ENCODE assay signal across 19 cellular contexts in the genomic region with DNA sequence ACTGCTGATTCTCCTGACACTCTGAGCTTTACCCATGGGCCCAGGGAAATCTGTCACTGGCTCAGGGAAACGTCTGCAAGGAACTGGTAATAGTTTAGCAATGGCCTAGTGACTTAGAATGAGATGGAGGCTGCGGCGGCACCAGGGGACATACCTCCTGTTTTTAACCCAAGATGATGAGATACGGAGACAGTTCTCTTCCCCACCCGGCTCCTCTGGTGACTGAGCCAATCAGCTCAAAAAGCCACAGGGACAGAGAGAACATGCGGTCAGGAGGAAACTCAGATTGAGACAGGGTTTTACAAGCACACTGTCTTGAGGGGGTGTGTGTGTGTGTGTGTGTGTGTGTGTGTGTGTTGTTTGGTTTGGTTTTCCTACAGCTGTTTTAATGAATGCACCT.
"Had no signal": no experiment of that assay in that cellular context is flagged by ENCODE, and none has a peak within 500 bp of the region (broad histone marks: within the 10 kb centered on the region; RNA-seq: fewer than 3 reads in every experiment).

No MANE protein-coding gene starts in this region.

- H3K36me3 ChIP-seq: brain microvascular endothelial cell, lower lobe of right lung, neutrophil, tibial artery, uterus had no signal

- H3K4me3 ChIP-seq: lower lobe of right lung, tibial artery, uterus had no signal

- H3K27ac ChIP-seq: brain microvascular endothelial cell, lower lobe of right lung, neutrophil, tibial artery, uterus had no signal

- H3K27me3 ChIP-seq: neutrophil, tibial artery, uterus had no signal

- H3K9me3 ChIP-seq: lower lobe of right lung, neutrophil, tibial artery, uterus had no signal

- DNase-seq: activated CD4-positive, alpha-beta T cell treated with anti-CD3 and anti-CD28 coated beads for 4 hours; activated CD8-positive, alpha-beta memory T cell treated with anti-CD3 and anti-CD28 coated beads, Interleukin-2, amount 50 U/mL, for 4 hours; activated CD8-positive, alpha-beta T cell treated with anti-CD3 and anti-CD28 coated beads for 36 hours; activated effector memory CD4-positive, alpha-beta T cell treated with anti-CD3 and anti-CD28 coated beads, Interleukin-2, amount 50 U/mL, for 16 hours; activated T-cell treated with anti-CD3 and anti-CD28 coated beads, Interleukin-2, amount 50 U/mL, for 48 hours; amniotic stem cell; effector memory CD4-positive, alpha-beta T cell; immature natural killer cell; left colon; lower lobe of right lung; midbrain; naive B cell; stimulated activated CD4-positive, alpha-beta T cell treated with anti-CD3 and anti-CD28 coated beads, Interleukin-12 subunit alpha, Interleukin-12 subunit beta, amount 100 ng/mL, for 4 hours; stimulated activated CD4-positive, alpha-beta T cell treated with anti-CD3 and anti-CD28 coated beads, Interleukin-2, amount 100 ng/mL, for 24 hours; T-cell; tibial artery; uterus had no signal

- H3K4me1 ChIP-seq: lower lobe of right lung, tibial artery, uterus had no signal
